27 cellular contexts compared by ENCODE assay signal in genomic region chr7:118801366-118801765, GRCh38.
"Had no signal": no experiment of that assay in that cellular context is flagged by ENCODE, and none has a peak within 500 bp of the region (broad histone marks: within the 10 kb centered on the region; RNA-seq: fewer than 3 reads in every experiment).

No MANE protein-coding gene starts in this region.

- ATAC-seq: effector memory CD8-positive, alpha-beta T cell; esophagus mucosa; foreskin keratinocyte; gastrocnemius medialis; gastroesophageal sphincter; heart left ventricle; heart right ventricle had no signal

- DNase-seq: colonic mucosa; cortex of kidney; dermis blood vessel endothelial cell; dorsolateral prefrontal cortex; effector CD4-positive, alpha-beta T cell; effector CD8-positive, alpha-beta T cell; effector memory CD4-positive, alpha-beta T cell; effector memory CD8-positive, alpha-beta T cell; endodermal cell; erythroblast; esophagus squamous epithelium; foreskin fibroblast; foreskin keratinocyte; foreskin melanocyte; gastrocnemius medialis; glutamatergic neuron; head of caudate nucleus; heart left ventricle; heart right ventricle had no signal

- FAIRE-seq: endothelial cell of umbilical vein had no signal

- H3K27ac Mint-ChIP-seq: dendritic cell treated with granulocyte-macrophage colony-stimulating factor and Interleukin-4, amounts not matched to agents 40 ng/mL and 50 ng/mL, for 4 days; effector memory CD8-positive, alpha-beta T cell; endodermal cell had no signal

- H3K4me3 Mint-ChIP-seq: dendritic cell treated with granulocyte-macrophage colony-stimulating factor and Interleukin-4, amounts not matched to agents 40 ng/mL and 50 ng/mL, for 4 days; effector memory CD8-positive, alpha-beta T cell; endodermal cell had no signal

- H3K27me3 Mint-ChIP-seq: dendritic cell treated with granulocyte-macrophage colony-stimulating factor and Interleukin-4, amounts not matched to agents 40 ng/mL and 50 ng/mL, for 4 days; effector memory CD8-positive, alpha-beta T cell had no signal

- H3K36me3 ChIP-seq: colonic mucosa, esophagus muscularis mucosa, esophagus squamous epithelium, gastrocnemius medialis, gastroesophageal sphincter, heart left ventricle, heart right ventricle had no signal

- H3K79me2 ChIP-seq: hepatocyte had no signal

- H3K4me3 ChIP-seq: colonic mucosa, coronary artery, dorsolateral prefrontal cortex, esophagus muscularis mucosa, esophagus squamous epithelium, gastrocnemius medialis, gastroesophageal sphincter, heart left ventricle, heart right ventricle, hepatocyte had no signal

- H3K9me3 ChIP-seq: colonic mucosa, esophagus muscularis mucosa, esophagus squamous epithelium, gastrocnemius medialis had no signal

- H3K27me3 ChIP-seq: colonic mucosa, dorsolateral prefrontal cortex, esophagus muscularis mucosa, esophagus squamous epithelium, foreskin keratinocyte, gastrocnemius medialis, gastroesophageal sphincter, heart left ventricle, heart right ventricle, hepatocyte had no signal

- H3K4me1 ChIP-seq: colonic mucosa, esophagus muscularis mucosa, esophagus squamous epithelium, foreskin keratinocyte, gastrocnemius medialis, gastroesophageal sphincter, heart left ventricle, heart right ventricle had no signal

- H3K27ac ChIP-seq: colonic mucosa, coronary artery, dorsolateral prefrontal cortex, epithelial cell of prostate, esophagus muscularis mucosa, esophagus squamous epithelium, foreskin keratinocyte, gastrocnemius medialis, gastroesophageal sphincter, heart left ventricle, heart right ventricle, hepatocyte had no signal

- H3K4me2 ChIP-seq: hepatocyte had no signal

- H2AFZ ChIP-seq: hepatocyte had no signal
